16 cellular contexts compared by ENCODE assay signal in genomic region chr18:59150236-59150635, GRCh38. TPM values are rescaled to one million over a fixed set of nuclear protein-coding genes. Genes with fewer than 3 reads are reported as not detected.
DNase-seq lines count a peak whose midpoint lies in the region; ATAC-seq and TF ChIP-seq lines count a peak whose summit lies in the region.
"Had no signal": no experiment of that assay in that cellular context is flagged by ENCODE, and none has a peak within 500 bp of the region (broad histone marks: within the 10 kb centered on the region; RNA-seq: fewer than 3 reads in every experiment).

No MANE protein-coding gene starts in this region.

- H2AFZ ChIP-seq in DND-41 (ENCODE audit: low read depth, low read length) = no peak overlapping the region

- ATAC-seq in DND-41 (ENCODE audit: insufficient read depth, low read depth) = peak; percentile 48
- ATAC-seq in foreskin keratinocyte = no peak

- 90% methylated on average over 11 of the region's 11 CpGs for WGBS in esophagus muscularis mucosa

- H3K36me3 ChIP-seq in DND-41 (ENCODE audit: insufficient read depth, low read length) (peaks cover 30% of the 10 kb centered on the region), esophagus muscularis mucosa (peaks cover 8 to 54% (median 40%) of the 10 kb centered on the region in 4 donors)
- H3K36me3 ChIP-seq: SJSA1 had no signal

- peaks cover 5% of the 10 kb centered on the region; the same call in 1 of the 2 replicates for H3K79me2 ChIP-seq in DND-41 (ENCODE audit: insufficient read depth, low read length)

- no peak for TF ChIP-seq POLR2A in esophagus muscularis mucosa (IDR thresholded peaks at IDR 0.05; ENCODE audit: low read depth)

- TF ChIP-seq EP300 in esophagus muscularis mucosa (IDR thresholded peaks at IDR 0.05) = no peak

- H3K4me3 ChIP-seq in DND-41 (ENCODE audit: low read depth in 1 of 2, low read length in 2 of 2) = no peak overlapping the region
- no peak overlapping the region for H3K4me3 ChIP-seq in esophagus muscularis mucosa
- H3K4me3 ChIP-seq: A549, SJSA1 had no signal

- no peak overlapping the region for H3K4me2 ChIP-seq in DND-41 (ENCODE audit: insufficient read depth, low read length)
- H3K4me2 ChIP-seq: A549 had no signal

- H3K27ac ChIP-seq in DND-41 (ENCODE audit: low read length) (no peak overlapping the region), foreskin keratinocyte (no peak overlapping the region), substantia nigra (ENCODE audit: low read depth, low read length, poor library complexity, severe bottlenecking) (no peak overlapping the region), esophagus muscularis mucosa (replicated peaks in 1 of 4) (no peak overlapping the region)
- H3K27ac ChIP-seq: A549, SJSA1 had no signal

- peak; percentile 42 for DNase-seq in NCI-H510A (lab: John Stamatoyannopoulos, UW)
- no peak for DNase-seq in NCI-H510A treated with DMSO at 0.1 percent for 48 hours (lab: John Stamatoyannopoulos, UW)
- DNase-seq in DND-41 = peak; percentile 8
- DNase-seq in NCI-H1930 (lab: John Stamatoyannopoulos, UW) = peak; percentile 12 to 28
- DNase-seq in foreskin keratinocyte = no peak
- no peak for DNase-seq in substantia nigra (lab: John Stamatoyannopoulos, UW)
- DNase-seq in esophagus muscularis mucosa (ENCODE audit: extremely low spot score) = no peak
- no peak for DNase-seq in HuH-7 (ENCODE audit: low spot score)
- DNase-seq: AML-193; KBM-7; NCI-H1105; NCI-H1694 treated with DMSO at 0.1 percent for 48 hours; NCI-H524 treated with DMSO at 0.1 percent for 48 hours; NK-92 treated with Interleukin-12 subunit alpha and Interleukin-12 subunit beta, amount 100 ng/mL, for 24 hours had no signal

- TF ChIP-seq CTCF in DND-41 (IDR thresholded peaks at IDR 0.05; ENCODE audit: borderline replicate concordance, extremely low read depth, low read length, poor library complexity, severe bottlenecking) (no peak), foreskin keratinocyte (conservative IDR thresholded peaks at IDR 0.05) (peak; percentile 5), esophagus muscularis mucosa (IDR thresholded peaks at IDR 0.05) (no peak)

- intact Hi-C loops in esophagus muscularis mucosa (cut with DNase I) = no loop called here

- H3K4me1 ChIP-seq in DND-41 (ENCODE audit: insufficient read depth, low read length) (peaks cover 5% of the 10 kb centered on the region; the same call in 1 of the 2 replicates), foreskin keratinocyte (no peaks in the 10 kb centered on the region), esophagus muscularis mucosa (peaks cover 0 to 6% (median 0%) of the 10 kb centered on the region in 4 donors)
- H3K4me1 ChIP-seq: A549 had no signal

- no peak overlapping the region for H3K9ac ChIP-seq in DND-41 (ENCODE audit: low read depth, low read length)

- H3K27me3 ChIP-seq in DND-41 (ENCODE audit: insufficient read depth, low read length, poor library complexity) = no peaks in the 10 kb centered on the region
- H3K27me3 ChIP-seq in foreskin keratinocyte = no peaks in the 10 kb centered on the region
- no peaks in the 10 kb centered on the region for H3K27me3 ChIP-seq in esophagus muscularis mucosa
- H3K27me3 ChIP-seq: SJSA1 had no signal

- peaks cover 29% of the 10 kb centered on the region for H4K20me1 ChIP-seq in DND-41 (ENCODE audit: insufficient read depth, low read length)

- H3K9me3 ChIP-seq in DND-41 (ENCODE audit: insufficient read depth, low read length, severe bottlenecking) = no peaks in the 10 kb centered on the region
- H3K9me3 ChIP-seq in esophagus muscularis mucosa = no peaks in the 10 kb centered on the region
- H3K9me3 ChIP-seq: A549, SJSA1 had no signal

RNA-seq across cellular contexts. Expression of gene SEC11C, which starts 10.6 kb away (rescaled TPM):
- total RNA-seq in foreskin keratinocyte (68.0 and 81.6 TPM in 2 replicates), esophagus muscularis mucosa (10 to 100 TPM; 20.5 to 26.4 (median 22.2) TPM)
- 50.0 and 63.0 TPM in 2 replicates for polyA plus RNA-seq in foreskin keratinocyte

Comparison
In these comparisons a context has a peak if more than half of its experiments do, and no peak if none do; other contexts are left out.
1. DNase-seq: peak in NCI-H510A (single experiment), DND-41 (single experiment) and NCI-H1930 (2 of 2); none in NCI-H510A treated with DMSO at 0.1 percent for 48 hours (single experiment), foreskin keratinocyte (0 of 2), substantia nigra (0 of 49), esophagus muscularis mucosa (single experiment) and HuH-7 (single experiment).